8 cellular contexts compared by ENCODE assay signal in genomic region chr15:58724471-58724870, GRCh38. TPM values are rescaled to one million over a fixed set of nuclear protein-coding genes. Genes with fewer than 3 reads are reported as not detected.
DNase-seq lines count a peak whose midpoint lies in the region; ATAC-seq and TF ChIP-seq lines count a peak whose summit lies in the region.

No MANE protein-coding gene starts in this region.

- TF ChIP-seq POLR2A in IMR-90 (IDR thresholded peaks at IDR 0.05; ENCODE audit: low read depth, low read length) (no peak), thyroid gland (IDR thresholded peaks at IDR 0.05) (no peak)

- TF ChIP-seq CTCF in CD4-positive, alpha-beta T cell (IDR thresholded peaks at IDR 0.05) = no peak
- TF ChIP-seq CTCF in IMR-90 (conservative IDR thresholded peaks at IDR 0.05; ENCODE audit: low read depth, low read length) (no peak), thyroid gland (IDR thresholded peaks at IDR 0.05) (no peak)

- ATAC-seq in CD4-positive, alpha-beta T cell (ENCODE audit: poor library complexity) = peak; percentile 41
- ATAC-seq in GM19452 (IDR thresholded peaks at IDR 0.05; ENCODE audit: unreplicated experiment) = peak; percentile 68
- ATAC-seq in IMR-90 (ENCODE audit: low read depth) = peak; percentile 89
- ATAC-seq in central memory CD8-positive, alpha-beta T cell (replicated peaks; ENCODE audit: extremely low read depth, poor library complexity, severe bottlenecking) = peak; percentile 54

- H3K27me3 ChIP-seq in CD4-positive, alpha-beta T cell (ENCODE audit: control insufficient read depth, insufficient read depth, low read length) = no peaks in the 10 kb centered on the region
- H3K27me3 ChIP-seq in IMR-90 (ENCODE audit: control insufficient read depth, insufficient read depth, low read length) (no peaks in the 10 kb centered on the region), thyroid gland (no peaks in the 10 kb centered on the region)

- H4K20me1 ChIP-seq in IMR-90 (ENCODE audit: insufficient read depth, low read length) = peaks cover 77% of the 10 kb centered on the region

- H3K27ac ChIP-seq in CD4-positive, alpha-beta T cell (ENCODE audit: low read depth, low read length) = no peak overlapping the region
- peak overlapping the region; percentile 72 for H3K27ac ChIP-seq in IMR-90 (ENCODE audit: insufficient read depth, low read length)
- H3K27ac ChIP-seq in thyroid gland = peak overlapping the region in 2 of 3 donors; percentile 17 to 47

- H2BK20ac ChIP-seq in IMR-90 (ENCODE audit: low read depth, low read length) = no peak overlapping the region

- H3K36me3 Mint-ChIP-seq in CD4-positive, alpha-beta T cell (ENCODE audit: low read depth) = peaks cover 18% of the 10 kb centered on the region
- peaks cover 5% of the 10 kb centered on the region for H3K36me3 Mint-ChIP-seq in central memory CD8-positive, alpha-beta T cell (ENCODE audit: insufficient read depth)

- H3K9me3 ChIP-seq in CD4-positive, alpha-beta T cell (ENCODE audit: control insufficient read depth, low read length) = no peaks in the 10 kb centered on the region
- H3K9me3 ChIP-seq in IMR-90 (ENCODE audit: control insufficient read depth, insufficient read depth, low read length) (no peaks in the 10 kb centered on the region), thyroid gland (no peaks in the 10 kb centered on the region)

- CTCF ChIA-PET in CD4-positive, alpha-beta T cell (lab: Charles Lee) = no interaction called here
- CTCF ChIA-PET in IMR-90 (lab: Yijun Ruan, JAX) = no interaction called here

- peaks cover 8 to 80% of the 10 kb centered on the region in 2 experiments for H3K79me1 ChIP-seq in IMR-90 (ENCODE audit: low read depth in 1 of 2, low read length in 2 of 2)

- no peak overlapping the region for H2BK15ac ChIP-seq in IMR-90 (ENCODE audit: low read depth, low read length)

- in situ Hi-C loops in IMR-90 (cut with MboI; ENCODE audit: low sequenced_read_pairs) = no loop called here

- 0 out of 2 replicates have a peak, but pooled peaks have one; percentile 7 for TF ChIP-seq RAD21 in IMR-90 (IDR thresholded peaks at IDR 0.05; ENCODE audit: low read length)

- H3K18ac ChIP-seq in IMR-90 (ENCODE audit: low read depth, low read length) = peak overlapping the region; percentile 53; the same call in 1 of the 2 replicates

- peak overlapping the region; percentile 58 for H3K4me2 ChIP-seq in IMR-90 (ENCODE audit: low read depth, low read length)

- no CpG with 5 or more reads among the region's 1 CpG for WGBS in IMR-90 (ENCODE audit: extremely low coverage in 2 of 2, insufficient read length in 1 of 2), 2 experiments
- 27 to 32% methylated on average over 1 of the region's 1 CpG for WGBS in thyroid gland, 2 donors

- H3K4me3 ChIP-seq in IMR-90 (ENCODE audit: insufficient read depth, low read depth, low read length) = no peak overlapping the region
- H3K4me3 ChIP-seq in thyroid gland (replicated peaks in 1 of 3) = no peak overlapping the region

- H3K4me1 Mint-ChIP-seq in CD4-positive, alpha-beta T cell (ENCODE audit: low read depth) = peaks cover 73% of the 10 kb centered on the region
- H3K4me1 Mint-ChIP-seq in central memory CD8-positive, alpha-beta T cell = peaks cover 67% of the 10 kb centered on the region

- H3K9me1 ChIP-seq in IMR-90 (ENCODE audit: insufficient read depth, low read length) = peaks cover 14% of the 10 kb centered on the region

- no peaks in the 10 kb centered on the region for H3K9me3 Mint-ChIP-seq in CD4-positive, alpha-beta T cell
- H3K9me3 Mint-ChIP-seq in central memory CD8-positive, alpha-beta T cell = no peaks in the 10 kb centered on the region

- intact Hi-C loops in CD4-positive, alpha-beta T cell (cut with DNase I, micrococcal nuclease) = loop anchor here in 1 of 2 experiments (2.0 kb wide), 1 partner anchor 14 kb away; no protein-coding TSS in a partner anchor
- intact Hi-C loops in IMR-90 (cut with micrococcal nuclease) = no loop called here
- intact Hi-C loops in thyroid gland (cut with DNase I) = no loop called here

- no peak overlapping the region for H3K4me3 Mint-ChIP-seq in CD4-positive, alpha-beta T cell
- H3K4me3 Mint-ChIP-seq in central memory CD8-positive, alpha-beta T cell = no peak overlapping the region

- peak overlapping the region; percentile 38; the same call in 1 of the 2 replicates for H2AK5ac ChIP-seq in IMR-90 (ENCODE audit: low read depth, low read length)

- no peaks in the 10 kb centered on the region for H3K27me3 Mint-ChIP-seq in CD4-positive, alpha-beta T cell
- H3K27me3 Mint-ChIP-seq in central memory CD8-positive, alpha-beta T cell = no peaks in the 10 kb centered on the region

- H4K8ac ChIP-seq in IMR-90 (ENCODE audit: low read depth in 2 of 2, low read length in 2 of 2) = no peak overlapping the region

- peak overlapping the region; percentile 73 for H2BK5ac ChIP-seq in IMR-90 (ENCODE audit: low read depth, low read length, poor library complexity, severe bottlenecking)

- dilution Hi-C loops in IMR-90 (cut with HindIII; ENCODE audit: low sequenced_read_pairs, unreplicated experiment) = no loop called here

- no peak overlapping the region for H4K91ac ChIP-seq in IMR-90 (ENCODE audit: insufficient read depth, low read depth, low read length)

- no peak overlapping the region for H3K14ac ChIP-seq in IMR-90 (replicated peaks; ENCODE audit: low read depth, low read length)

- H3K4me1 ChIP-seq in IMR-90 (ENCODE audit: control insufficient read depth, insufficient read depth, low read length) (peaks cover 15% of the 10 kb centered on the region), thyroid gland (peaks cover 14 to 15% of the 10 kb centered on the region in 2 donors)

- H3K4ac ChIP-seq in IMR-90 (ENCODE audit: low read depth, low read length) = peak overlapping the region; percentile 35; the same call in 1 of the 2 replicates

- H3K27ac Mint-ChIP-seq in CD4-positive, alpha-beta T cell = no peak overlapping the region
- peak overlapping the region; percentile 29 for H3K27ac Mint-ChIP-seq in central memory CD8-positive, alpha-beta T cell (ENCODE audit: low read depth)

- peak overlapping the region; percentile 7; the same call in 1 of the 2 replicates for H3K56ac ChIP-seq in IMR-90 (ENCODE audit: extremely low read depth, insufficient read depth, low read length)

- H3K9ac ChIP-seq in IMR-90 (ENCODE audit: low read depth, low read length) = no peak overlapping the region

- no peaks in the 10 kb centered on the region for H3K36me3 ChIP-seq in IMR-90 (ENCODE audit: control insufficient read depth, insufficient read depth, low read length)
- no peaks in the 10 kb centered on the region for H3K36me3 ChIP-seq in thyroid gland

- POLR2A ChIA-PET in CD4-positive, alpha-beta T cell (lab: Charles Lee) = interaction anchor here (0.9 kb wide), 1 partner anchor 12 kb away, joined by 3 read pairs; no protein-coding TSS in a partner anchor
- POLR2A ChIA-PET in IMR-90 (lab: Charles Lee; ENCODE audit: unreplicated experiment) = no interaction called here

- no peak overlapping the region for H3K23ac ChIP-seq in IMR-90 (ENCODE audit: low read depth, low read length)

- H4K5ac ChIP-seq in IMR-90 (ENCODE audit: low read depth, low read length) = no peak overlapping the region; the same call in 1 of the 2 replicates

- H2AK9ac ChIP-seq in IMR-90 (replicated peaks; ENCODE audit: low read depth, low read length, poor library complexity) = no peak overlapping the region

- H2BK120ac ChIP-seq in IMR-90 (ENCODE audit: low read depth, low read length) = peak overlapping the region; percentile 7; the same call in 1 of the 2 replicates

- no peak for DNase-seq in CD4-positive, alpha-beta T cell
- DNase-seq in IMR-90 = peak; percentile 79
- no peak for DNase-seq in central memory CD8-positive, alpha-beta T cell (ENCODE audit: low spot score in 2 of 2)
- DNase-seq in thyroid gland = peak; percentile 73 to 77
- DNase-seq in foreskin melanocyte = no peak
- no peak for DNase-seq in NCI-H524 treated with DMSO at 0.1 percent for 48 hours (lab: John Stamatoyannopoulos, UW)
- DNase-seq in NCI-H1105 treated with DMSO at 0.1 percent for 48 hours (lab: John Stamatoyannopoulos, UW) = no peak

- BruUV-seq in IMR-90 (replicated peaks; lab: Mats Ljungman, UMichigan) = no TSS peak

- no peak overlapping the region for H2AFZ ChIP-seq in IMR-90 (replicated peaks; ENCODE audit: low read length, poor library complexity)

TF ChIP-seq in IMR-90, 13 proteins besides CTCF, POLR2A, EP300 and RAD21:
- TF ChIP-seq MAFK (IDR thresholded peaks at IDR 0.05; ENCODE audit: low read depth, low read length) = no peak
- TF ChIP-seq RFX5 (IDR thresholded peaks at IDR 0.05; ENCODE audit: low read depth, low read length) = no peak; the same call in 1 of the 2 replicates
- no peak for TF ChIP-seq CEBPB (IDR thresholded peaks at IDR 0.05; ENCODE audit: low read depth, low read length)

RNA-seq across cellular contexts. Expression of gene ADAM10, which starts 25.0 kb away (rescaled TPM):
- total RNA-seq in CD4-positive, alpha-beta T cell = 10 to 100 TPM; 70.5 to 80.4 TPM
- total RNA-seq in IMR-90 (2012; rRNA removed) (185 and 217 TPM in 2 replicates), thyroid gland (100 to 1,000 TPM; 112 to 157 (median 116) TPM)
- polyA plus RNA-seq in IMR-90 (2012; rRNA removed) = 90.4 and 110 TPM in 2 replicates
- 47.3 and 49.4 TPM in 2 replicates for polyA plus RNA-seq in IMR-90 (2012; cell fraction: cytosol; rRNA removed)
- polyA plus RNA-seq in IMR-90 (2012; cell fraction: nucleus; rRNA removed; ENCODE audit: low replicate concordance) = 11.6 and 52.2 TPM in 2 replicates

RNA-seq across cellular contexts. Expression of gene MINDY2, which starts 46.6 kb away (rescaled TPM):
- total RNA-seq in CD4-positive, alpha-beta T cell = 1 to 10 TPM; 7.5 to 7.7 TPM
- total RNA-seq in IMR-90 (2012; rRNA removed) (9.3 and 15.0 TPM in 2 replicates), thyroid gland (10 to 100 TPM; 27.1 to 31.3 (median 28.2) TPM)
- polyA plus RNA-seq in IMR-90 (2012; rRNA removed) = 3.1 and 4.0 TPM in 2 replicates
- 1.0 and 1.8 TPM in 2 replicates for polyA plus RNA-seq in IMR-90 (2012; cell fraction: cytosol; rRNA removed)
- polyA plus RNA-seq in IMR-90 (2012; cell fraction: nucleus; rRNA removed; ENCODE audit: low replicate concordance) = 2.4 and 3.9 TPM in 2 replicates

Comparison
In these comparisons a context has a peak if more than half of its experiments do, and no peak if none do; other contexts are left out.
1. DNase-seq: peak in IMR-90 (single experiment) and thyroid gland (2 of 2); none in CD4-positive, alpha-beta T cell (0 of 10), central memory CD8-positive, alpha-beta T cell (0 of 2), foreskin melanocyte (single experiment), NCI-H524 treated with DMSO at 0.1 percent for 48 hours (single experiment) and NCI-H1105 treated with DMSO at 0.1 percent for 48 hours (single experiment).
2. Peak in every context shown above with its lines, with median percentiles within 50 percentile points of each other: ATAC-seq.